In genomic region chr20:17629678-17630089, GRCh38 we compare ENCODE assay signal across 1 cellular context.
TF ChIP-seq lines count a peak whose summit lies in the region.

No MANE protein-coding gene starts in this region.

TF ChIP-seq in HepG2, 621 proteins besides CTCF, POLR2A, EP300 and RAD21 (continued from another document and continues in another):
- TF ChIP-seq ZBTB46 (CRISPR knock-in tag; IDR thresholded peaks at IDR 0.05; ENCODE audit: borderline replicate concordance) (no peak), ZNF570 (CRISPR knock-in tag; IDR thresholded peaks at IDR 0.05; ENCODE audit: borderline replicate concordance) (no peak), GPN1 (CRISPR knock-in tag; IDR thresholded peaks at IDR 0.05; ENCODE audit: borderline replicate concordance) (no peak), ZNF841 (CRISPR knock-in tag; IDR thresholded peaks at IDR 0.05; ENCODE audit: borderline replicate concordance) (no peak), MYPOP (CRISPR knock-in tag; IDR thresholded peaks at IDR 0.05) (no peak), TRIM22 (IDR thresholded peaks at IDR 0.05) (no peak), ZC3H13 (CRISPR knock-in tag; IDR thresholded peaks at IDR 0.05) (0 out of 2 replicates have a peak, but pooled peaks have one; percentile 12), SIN3A (IDR thresholded peaks at IDR 0.05; ENCODE audit: borderline replicate concordance, low read depth, low read length) (no peak), KDM4B (CRISPR knock-in tag; IDR thresholded peaks at IDR 0.05) (no peak), MTERF4 (CRISPR knock-in tag; IDR thresholded peaks at IDR 0.05) (no peak), NFE2L1 (CRISPR knock-in tag; IDR thresholded peaks at IDR 0.05; ENCODE audit: borderline replicate concordance) (no peak), FOXA1 (IDR thresholded peaks at IDR 0.05) (no peak), FOXA1 (CRISPR knock-in tag; IDR thresholded peaks at IDR 0.05) (no peak), RFXAP (CRISPR knock-in tag; IDR thresholded peaks at IDR 0.05; ENCODE audit: borderline replicate concordance) (no peak), ZNF564 (CRISPR knock-in tag; IDR thresholded peaks at IDR 0.05) (no peak), ARHGAP35 (CRISPR knock-in tag; IDR thresholded peaks at IDR 0.05; ENCODE audit: borderline replicate concordance) (no peak), HOXA9 (CRISPR knock-in tag; IDR thresholded peaks at IDR 0.05; ENCODE audit: borderline replicate concordance) (no peak), NFKB2 (CRISPR knock-in tag; IDR thresholded peaks at IDR 0.05; ENCODE audit: borderline replicate concordance) (no peak), AGO1 (IDR thresholded peaks at IDR 0.05; ENCODE audit: low read depth, low read length, poor library complexity, severe bottlenecking) (peak; percentile 69), MAF1 (CRISPR knock-in tag; IDR thresholded peaks at IDR 0.05; ENCODE audit: borderline replicate concordance) (no peak), RBFOX2 (IDR thresholded peaks at IDR 0.05; ENCODE audit: low read depth, low read length) (peak; percentile 47; the same call in 1 of the 2 replicates), SRF (IDR thresholded peaks at IDR 0.05; ENCODE audit: low read depth, low read length) (no peak), ZBTB25 (CRISPR knock-in tag; IDR thresholded peaks at IDR 0.05) (no peak), BCLAF1 (IDR thresholded peaks at IDR 0.05) (no peak), ZNF101 (CRISPR knock-in tag; IDR thresholded peaks at IDR 0.05; ENCODE audit: borderline replicate concordance, low read depth) (no peak), PBX2 (CRISPR knock-in tag; IDR thresholded peaks at IDR 0.05) (no peak), ZNF609 (CRISPR knock-in tag; IDR thresholded peaks at IDR 0.05; ENCODE audit: borderline replicate concordance) (no peak), ADNP (CRISPR knock-in tag; IDR thresholded peaks at IDR 0.05) (no peak), PCBP1 (IDR thresholded peaks at IDR 0.05; ENCODE audit: borderline replicate concordance, low read depth, low read length) (0 out of 2 replicates have a peak, but pooled peaks have one; percentile 39), ARID2 (CRISPR knock-in tag; IDR thresholded peaks at IDR 0.05; ENCODE audit: borderline replicate concordance) (no peak), HIVEP1 (CRISPR knock-in tag; IDR thresholded peaks at IDR 0.05) (0 out of 2 replicates have a peak, but pooled peaks have one; percentile 39), ZNF224 (CRISPR knock-in tag; IDR thresholded peaks at IDR 0.05) (no peak), ATF2 (CRISPR knock-in tag; IDR thresholded peaks at IDR 0.05) (no peak), SP2 (CRISPR knock-in tag; IDR thresholded peaks at IDR 0.05) (0 out of 2 replicates have a peak, but pooled peaks have one; percentile 28), IKZF5 (CRISPR knock-in tag; IDR thresholded peaks at IDR 0.05) (no peak), PAX8 (CRISPR knock-in tag; IDR thresholded peaks at IDR 0.05; ENCODE audit: borderline replicate concordance) (no peak), ZNF740 (CRISPR knock-in tag; IDR thresholded peaks at IDR 0.05) (no peak), ZNF549 (CRISPR knock-in tag; IDR thresholded peaks at IDR 0.05) (no peak)
